12 cellular contexts compared by ENCODE assay signal in genomic region chr12:123995023-123995422, GRCh38. TPM values are rescaled to one million over a fixed set of nuclear protein-coding genes. Genes with fewer than 3 reads are reported as not detected.
A peak's percentile ranks its signal among the peaks of the same experiment; 100 is the strongest.
DNase-seq lines count a peak whose midpoint lies in the region; ATAC-seq, FAIRE-seq and TF ChIP-seq lines count a peak whose summit lies in the region.
"Had no signal": no experiment of that assay in that cellular context is flagged by ENCODE, and none has a peak within 500 bp of the region (broad histone marks: within the 10 kb centered on the region; RNA-seq: fewer than 3 reads in every experiment).

No MANE protein-coding gene starts in this region.

- BruUV-seq in K562 (replicated peaks; lab: Mats Ljungman, UMichigan), result no TSS peak

- H3K9ac ChIP-seq in K562 (ENCODE audit: insufficient read depth in 1 of 2, low read depth in 2 of 2, low read length in 2 of 2) (no peak overlapping the region), keratinocyte (ENCODE audit: control insufficient read depth, extremely low read depth, insufficient read depth, low read length) (no peak overlapping the region)

- no peak overlapping the region for H3K4me2 ChIP-seq in K562 (ENCODE audit: insufficient read depth, low read length)
- peak overlapping the region; percentile 51 for H3K4me2 ChIP-seq in keratinocyte (ENCODE audit: control insufficient read depth, extremely low read depth, insufficient read depth, low read depth, low read length)

- no peaks in the 10 kb centered on the region for H3K27me3 ChIP-seq in K562 (ENCODE audit: control insufficient read depth in 2 of 2, insufficient read depth in 2 of 2, low read length in 2 of 2)
- no peaks in the 10 kb centered on the region for H3K27me3 ChIP-seq in keratinocyte (ENCODE audit: control insufficient read depth, extremely low read depth, insufficient read depth, low read length)
- H3K27me3 ChIP-seq: thyroid gland had no signal

- H3K27me3 Mint-ChIP-seq in activated T-helper 2 cell treated with anti-CD3 and anti-CD28 coated beads, Interferon-gamma antibody, Interleukin-2, Interleukin-4, amounts not matched to agents 10 μg/mL and 5 μg/mL and 100 μg/mL, durations not matched to agents 14 hours and 24 hours and 36 hours (ENCODE audit: low read depth), result no peaks in the 10 kb centered on the region

- CTCF ChIA-PET in K562 (lab: Yijun Ruan, JAX; ENCODE audit: low intra/inter-chr PET ratio), result no interaction called here

- H3K4me1 ChIP-seq in K562 (replicated peaks in 1 of 2; ENCODE audit: control insufficient read depth in 2 of 2, insufficient read depth in 2 of 2, low read length in 2 of 2) (peaks cover 12 to 74% of the 10 kb centered on the region in 2 experiments), keratinocyte (ENCODE audit: control insufficient read depth, extremely low read depth, insufficient read depth, low read length) (peaks cover 51% of the 10 kb centered on the region)

- FAIRE-seq in K562 (lab: Jason Lieb, UNC) (no peak), keratinocyte (lab: Jason Lieb, UNC) (peak; percentile 67)

- no peak for ATAC-seq in K562

- no peak for TF ChIP-seq POLR2A in K562 (conservative IDR thresholded peaks at IDR 0.05)

- TF ChIP-seq CTCF in K562 (IDR thresholded peaks at IDR 0.05 in 2 of 3, conservative IDR thresholded peaks at IDR 0.05 in 1 of 3; ENCODE audit: insufficient read depth in 2 of 3, low read depth in 1 of 3, low read length in 3 of 3) (no peak), keratinocyte (optimal IDR thresholded peaks at IDR 0.05 in 1 of 3, IDR thresholded peaks at IDR 0.05 in 1 of 3, conservative IDR thresholded peaks at IDR 0.05 in 1 of 3; ENCODE audit: extremely low read depth in 1 of 3, insufficient read depth in 2 of 3, low read length in 3 of 3) (no peak)

- H3K9me1 ChIP-seq in K562 (ENCODE audit: control insufficient read depth, insufficient read depth, low read length) (no peaks in the 10 kb centered on the region), keratinocyte (ENCODE audit: control insufficient read depth, extremely low read depth, insufficient read depth, low read length) (peaks cover 2% of the 10 kb centered on the region)

- H3K9me3 Mint-ChIP-seq in activated T-helper 2 cell treated with anti-CD3 and anti-CD28 coated beads, Interferon-gamma antibody, Interleukin-2, Interleukin-4, amounts not matched to agents 10 μg/mL and 5 μg/mL and 100 μg/mL, durations not matched to agents 14 hours and 24 hours and 36 hours, result no peaks in the 10 kb centered on the region
- H3K9me3 Mint-ChIP-seq: nephron had no signal

- H2AFZ ChIP-seq in K562 (ENCODE audit: low read depth, low read length) (no peak overlapping the region), keratinocyte (ENCODE audit: control insufficient read depth, low read length) (no peak overlapping the region)

- H3K79me2 ChIP-seq in K562 (ENCODE audit: control insufficient read depth, insufficient read depth, low read length), result peaks cover 36% of the 10 kb centered on the region
- peaks cover 3% of the 10 kb centered on the region for H3K79me2 ChIP-seq in keratinocyte (ENCODE audit: control insufficient read depth, insufficient read depth, low read length)

- H3K27ac Mint-ChIP-seq in activated T-helper 2 cell treated with anti-CD3 and anti-CD28 coated beads, Interferon-gamma antibody, Interleukin-2, Interleukin-4, amounts not matched to agents 10 μg/mL and 5 μg/mL and 100 μg/mL, durations not matched to agents 14 hours and 24 hours and 36 hours, result no peak overlapping the region

- POLR2A ChIA-PET in K562 (lab: Yijun Ruan, JAX), result interaction anchor here (1.0 to 2.6 kb wide), 3 partner anchors 8 to 12 kb away, joined by 3 to 13 read pairs (median 3); no protein-coding TSS in a partner anchor

- in situ Hi-C loops in K562 (cut with MboI), result no loop called here

- peak; percentile 36 for DNase-seq in AG08396 (ENCODE audit: low spot score)
- peak; percentile 45 for DNase-seq in GM04503 (ENCODE audit: low read depth)
- no peak for DNase-seq in K562 (ENCODE audit: extremely low read depth in 1 of 4, low spot score in 3 of 4)
- DNase-seq in keratinocyte (ENCODE audit: low read depth, low spot score), result peak; percentile 52
- no peak for DNase-seq in HUDEP-2 (lab: John Stamatoyannopoulos, UW; ENCODE audit: unreplicated experiment in 76 of 76)
- no peak for DNase-seq in RKO (ENCODE audit: low spot score)
- no peak for DNase-seq in activated T-helper 2 cell treated with anti-CD3 and anti-CD28 coated beads, Interferon-gamma antibody, Interleukin-2, Interleukin-4, amounts not matched to agents 10 μg/mL and 5 μg/mL and 100 μg/mL, durations not matched to agents 14 hours and 24 hours and 36 hours (ENCODE audit: low spot score)
- DNase-seq in NCI-H446 treated with DMSO at 0.1 percent for 48 hours (lab: John Stamatoyannopoulos, UW), result no peak
- DNase-seq: NCI-H446; stimulated activated CD4-positive, alpha-beta T cell treated with anti-CD3 and anti-CD28 coated beads, Interleukin-4, amount 100 ng/mL, for 24 hours had no signal

- dilution Hi-C loops in keratinocyte (cut with MboI; ENCODE audit: extremely low pct_ligation_motif_present, low sequenced_read_pairs), result no loop called here

- no peak overlapping the region for H3K27ac ChIP-seq in K562 (ENCODE audit: extremely low read depth, low read depth, low read length)
- H3K27ac ChIP-seq in keratinocyte (ENCODE audit: control insufficient read depth, insufficient read depth, low read length), result peak overlapping the region; percentile 43

- no peak overlapping the region for H3K4me3 Mint-ChIP-seq in activated T-helper 2 cell treated with anti-CD3 and anti-CD28 coated beads, Interferon-gamma antibody, Interleukin-2, Interleukin-4, amounts not matched to agents 10 μg/mL and 5 μg/mL and 100 μg/mL, durations not matched to agents 14 hours and 24 hours and 36 hours (ENCODE audit: low read depth)
- H3K4me3 Mint-ChIP-seq: nephron had no signal

- H3K36me3 ChIP-seq in K562 (ENCODE audit: control insufficient read depth, insufficient read depth, low read length) (peaks cover 49% of the 10 kb centered on the region), keratinocyte (ENCODE audit: control insufficient read depth in 2 of 2, extremely low read depth in 1 of 2, insufficient read depth in 2 of 2, low read length in 2 of 2) (peaks cover 5 to 7% of the 10 kb centered on the region in 2 experiments)

- peaks cover 34% of the 10 kb centered on the region for H3K4me1 Mint-ChIP-seq in activated T-helper 2 cell treated with anti-CD3 and anti-CD28 coated beads, Interferon-gamma antibody, Interleukin-2, Interleukin-4, amounts not matched to agents 10 μg/mL and 5 μg/mL and 100 μg/mL, durations not matched to agents 14 hours and 24 hours and 36 hours (ENCODE audit: low read depth)

- intact Hi-C loops in K562 (cut with micrococcal nuclease), result no loop called here
- intact Hi-C loops in activated T-helper 2 cell treated with anti-CD3 and anti-CD28 coated beads, Interferon-gamma antibody, Interleukin-2, Interleukin-4, amounts not matched to agents 10 μg/mL and 5 μg/mL and 100 μg/mL, durations not matched to agents 14 hours and 24 hours and 36 hours (cut with micrococcal nuclease), result no loop called here

- 64% methylated on average over 3 of the region's 3 CpGs for WGBS in K562 (ENCODE audit: insufficient coverage, low coverage, missing lambda C conversion rate)

- no peaks in the 10 kb centered on the region for H3K9me3 ChIP-seq in K562 (replicated peaks; ENCODE audit: control insufficient read depth, insufficient read depth, low read depth, low read length)
- no peaks in the 10 kb centered on the region for H3K9me3 ChIP-seq in keratinocyte (ENCODE audit: control insufficient read depth, low read depth, low read length)
- H3K9me3 ChIP-seq: thyroid gland had no signal

- peaks cover 29% of the 10 kb centered on the region for H3K36me3 Mint-ChIP-seq in activated T-helper 2 cell treated with anti-CD3 and anti-CD28 coated beads, Interferon-gamma antibody, Interleukin-2, Interleukin-4, amounts not matched to agents 10 μg/mL and 5 μg/mL and 100 μg/mL, durations not matched to agents 14 hours and 24 hours and 36 hours (ENCODE audit: low read depth)

- H3K4me3 ChIP-seq in K562, result no peak overlapping the region
- no peak overlapping the region for H3K4me3 ChIP-seq in keratinocyte (ENCODE audit: control insufficient read depth in 2 of 3, extremely low read depth in 1 of 3, insufficient read depth in 2 of 3, low read depth in 1 of 3, low read length in 3 of 3)
- H3K4me3 ChIP-seq: thyroid gland had no signal

- no peak for TF ChIP-seq EP300 in K562 (IDR thresholded peaks at IDR 0.05; ENCODE audit: low read length)

- H4K20me1 ChIP-seq in K562 (replicated peaks; ENCODE audit: control insufficient read depth, insufficient read depth, low read length) (no peaks in the 10 kb centered on the region), keratinocyte (ENCODE audit: control insufficient read depth, extremely low read depth, insufficient read depth, low read length) (no peaks in the 10 kb centered on the region)

- TF ChIP-seq RAD21 in K562 (CRISPR knock-in tag; conservative IDR thresholded peaks at IDR 0.05 in 1 of 2, IDR thresholded peaks at IDR 0.05 in 1 of 2), result no peak

RNA-seq across cellular contexts. Expression of gene ZNF664, which starts 22.0 kb away (rescaled TPM):
- total RNA-seq in K562 (2011; cell fraction: chromatin; rRNA removed; ENCODE audit: low replicate concordance), result 30.4 and 40.8 TPM in 2 replicates
- total RNA-seq in K562 (2011; cell fraction: nucleolus; rRNA removed), result 22.5 and 24.2 TPM in 2 replicates
- 37.6 and 62.4 TPM in 2 replicates for total RNA-seq in K562 (2011; cell fraction: nucleoplasm; rRNA removed)
- total RNA-seq in K562 (2014; rRNA removed), result 31.1 and 34.5 TPM in 2 replicates
- 69.9 and 73.6 TPM in 2 replicates for total RNA-seq in K562 (2014; rRNA removed; fragmentation: Illumina TruSeq; extraction: Trizol)
- total RNA-seq in K562 (2015; rRNA removed; fragmentation: Illumina TruSeq; extraction: Trizol), result 59.6 and 63.6 TPM in 2 replicates
- total RNA-seq in K562 (2021), result 75.5 and 82.5 TPM in 2 replicates
- polyA plus RNA-seq in K562 (2011; rRNA removed), result 64.8 and 90.3 TPM in 2 replicates
- polyA plus RNA-seq in K562 (2011; cell fraction: cytosol; rRNA removed), result 29.8 and 49.5 TPM in 2 replicates
- polyA plus RNA-seq in K562 (2011; cell fraction: nucleus; rRNA removed), result 44.5 and 52.5 TPM in 2 replicates
- 48.0 and 52.7 TPM in 2 replicates for polyA plus RNA-seq in K562 (2012)
- 78.3 and 101 TPM in 2 replicates for polyA plus RNA-seq in K562 (2014; fragmentation: Illumina TruSeq; extraction: Trizol)
- polyA plus RNA-seq in K562 (2014; fragmentation: Nextera tagmentation; extraction: Ambion mirVana), result 1 to 10 TPM; 3.3 to 6.3 TPM
- 59.1 and 59.4 TPM in 2 replicates for polyA plus RNA-seq in K562 (2014; rRNA removed)
- 46.6 and 47.8 TPM in 2 replicates for polyA minus RNA-seq in K562 (2011; rRNA and poly(A)+ RNA removed)
- polyA minus RNA-seq in K562 (2011; cell fraction: cytosol; rRNA and poly(A)+ RNA removed), result 26.5 and 29.5 TPM in 2 replicates
- polyA minus RNA-seq in K562 (2011; cell fraction: nucleus; rRNA and poly(A)+ RNA removed), result 28.0 and 52.0 TPM in 2 replicates
- 36.7 to 48.7 TPM (median 39.2 TPM) in 3 replicates for polyA plus RNA-seq in keratinocyte
- 6.9 TPM for polyA plus RNA-seq in keratinocyte (2011; ENCODE audit: low read depth)
- 28.6 and 52.7 TPM in 2 replicates for polyA plus RNA-seq in keratinocyte (2011; cell fraction: cytosol; rRNA removed)
- polyA plus RNA-seq in keratinocyte (2011; cell fraction: nucleus; rRNA removed), result 42.4 and 49.1 TPM in 2 replicates
- 24.0 and 35.2 TPM in 2 replicates for polyA plus RNA-seq in keratinocyte (2012; ENCODE audit: low replicate concordance)
- polyA minus RNA-seq in keratinocyte, result 22.0 to 33.7 TPM (median 30.4 TPM) in 3 replicates
- 33.2 TPM for polyA minus RNA-seq in keratinocyte (2011; cell fraction: cytosol; rRNA and poly(A)+ RNA removed)
- polyA minus RNA-seq in keratinocyte (2011; cell fraction: nucleus; rRNA and poly(A)+ RNA removed), result 13.3 and 23.7 TPM in 2 replicates
- 63.3 and 66.2 TPM in 2 replicates for total RNA-seq in activated T-helper 2 cell treated with anti-CD3 and anti-CD28 coated beads, Interferon-gamma antibody, Interleukin-2, Interleukin-4, amounts not matched to agents 10 μg/mL and 5 μg/mL and 100 μg/mL, durations not matched to agents 14 hours and 24 hours and 36 hours

RNA-seq across cellular contexts. Expression of gene CCDC92, which starts 22.4 kb away (rescaled TPM):
- 5.4 and 7.1 TPM in 2 replicates for total RNA-seq in K562 (2011; cell fraction: chromatin; rRNA removed; ENCODE audit: low replicate concordance)
- total RNA-seq in K562 (2011; cell fraction: nucleolus; rRNA removed), result 4.5 and 5.0 TPM in 2 replicates
- total RNA-seq in K562 (2011; cell fraction: nucleoplasm; rRNA removed), result 4.6 and 7.2 TPM in 2 replicates
- total RNA-seq in K562 (2014; rRNA removed) (1.4 TPM in 2 replicates), K562 (2014; rRNA removed; fragmentation: Illumina TruSeq; extraction: Trizol) (1.3 and 1.7 TPM in 2 replicates), K562 (2015; rRNA removed; fragmentation: Illumina TruSeq; extraction: Trizol) (1.5 and 2.1 TPM in 2 replicates), K562 (2021) (4.0 and 5.9 TPM in 2 replicates)
- polyA plus RNA-seq in K562 (2011; rRNA removed) (2.6 and 6.8 TPM in 2 replicates), K562 (2014; fragmentation: Illumina TruSeq; extraction: Trizol) (2.6 and 3.6 TPM in 2 replicates), K562 (2014; fragmentation: Nextera tagmentation; extraction: Ambion mirVana) (under 1 TPM; 0.27 to 0.30 TPM), K562 (2014; rRNA removed) (3.1 and 3.4 TPM in 2 replicates), keratinocyte (7.4 to 24.5 TPM (median 8.3 TPM) in 3 replicates)
- polyA plus RNA-seq in K562 (2011; cell fraction: cytosol; rRNA removed), result 2.4 and 6.8 TPM in 2 replicates
- 6.6 and 11.3 TPM in 2 replicates for polyA plus RNA-seq in K562 (2011; cell fraction: nucleus; rRNA removed)
- polyA plus RNA-seq in K562 (2012), result 4.0 and 11.0 TPM in 2 replicates
- polyA minus RNA-seq in K562 (2011; rRNA and poly(A)+ RNA removed), result 2.2 and 3.6 TPM in 2 replicates
- 2.2 and 5.6 TPM in 2 replicates for polyA minus RNA-seq in K562 (2011; cell fraction: cytosol; rRNA and poly(A)+ RNA removed)
- polyA minus RNA-seq in K562 (2011; cell fraction: nucleus; rRNA and poly(A)+ RNA removed), result 3.8 and 8.9 TPM in 2 replicates
- polyA plus RNA-seq in keratinocyte (2011; ENCODE audit: low read depth), result 32.7 TPM
- polyA plus RNA-seq in keratinocyte (2011; cell fraction: cytosol; rRNA removed), result 21.3 and 32.0 TPM in 2 replicates
- 13.6 and 18.5 TPM in 2 replicates for polyA plus RNA-seq in keratinocyte (2011; cell fraction: nucleus; rRNA removed)
- 16.4 and 23.9 TPM in 2 replicates for polyA plus RNA-seq in keratinocyte (2012; ENCODE audit: low replicate concordance)
- polyA minus RNA-seq in keratinocyte, result 7.5 to 18.9 TPM (median 7.8 TPM) in 3 replicates
- 13.0 TPM for polyA minus RNA-seq in keratinocyte (2011; cell fraction: cytosol; rRNA and poly(A)+ RNA removed)
- 3.9 and 7.3 TPM in 2 replicates for polyA minus RNA-seq in keratinocyte (2011; cell fraction: nucleus; rRNA and poly(A)+ RNA removed)
- total RNA-seq in activated T-helper 2 cell treated with anti-CD3 and anti-CD28 coated beads, Interferon-gamma antibody, Interleukin-2, Interleukin-4, amounts not matched to agents 10 μg/mL and 5 μg/mL and 100 μg/mL, durations not matched to agents 14 hours and 24 hours and 36 hours, result 11.8 and 12.8 TPM in 2 replicates

Comparison
In these comparisons a context has a peak if more than half of its experiments do, and no peak if none do; other contexts are left out.
1. DNase-seq: peak in AG08396 (single experiment), GM04503 (single experiment) and keratinocyte (single experiment); none in K562 (0 of 4), HUDEP-2 (0 of 76), RKO (single experiment), activated T-helper 2 cell treated with anti-CD3 and anti-CD28 coated beads, Interferon-gamma antibody, Interleukin-2, Interleukin-4, amounts not matched to agents 10 μg/mL and 5 μg/mL and 100 μg/mL, durations not matched to agents 14 hours and 24 hours and 36 hours (single experiment) and NCI-H446 treated with DMSO at 0.1 percent for 48 hours (single experiment).